Comparison of ENCODE assay signal across 8 cellular contexts in the genomic region with DNA sequence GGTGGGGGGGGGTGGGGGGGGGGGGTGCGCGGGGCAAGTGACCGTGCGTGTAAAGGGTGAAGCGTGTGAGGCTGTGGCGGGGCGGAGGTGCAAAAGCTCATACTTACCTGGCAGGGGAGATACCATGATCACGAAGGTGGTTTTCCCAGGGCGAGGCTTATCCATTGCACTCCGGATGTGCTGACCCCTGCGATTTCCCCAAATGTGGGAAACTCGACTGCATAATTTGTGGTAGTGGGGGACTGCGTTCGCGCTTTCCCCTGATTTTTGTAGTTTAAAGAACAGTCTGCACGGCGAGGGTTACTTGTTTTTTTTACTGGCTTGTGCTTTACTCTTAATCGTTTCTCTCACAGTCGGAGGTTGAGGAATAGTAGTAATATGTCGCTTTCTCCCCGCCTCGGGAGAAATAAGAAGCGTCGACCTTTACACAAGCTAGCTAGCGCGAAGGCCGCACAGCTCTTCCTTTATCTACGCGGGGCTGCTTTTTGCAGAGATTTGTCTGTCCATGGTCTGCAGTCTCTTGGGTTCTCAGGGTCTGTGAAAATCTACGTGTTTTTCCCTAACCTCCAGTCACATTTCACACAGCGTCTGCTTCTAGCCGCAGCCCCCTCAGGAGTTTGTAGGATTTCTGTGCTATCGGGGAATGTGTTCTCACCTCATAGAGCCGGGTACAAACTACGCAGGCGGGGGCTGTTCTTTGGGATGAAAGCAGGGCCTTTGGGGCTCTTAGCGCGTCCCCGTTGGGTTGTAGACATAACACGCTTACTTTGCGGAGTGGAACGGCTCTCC.
DNase-seq lines count a peak whose midpoint lies in the region; ATAC-seq and TF ChIP-seq lines count a peak whose summit lies in the region.
"Not testable (repeated sequence)": the region's sequence is repeated elsewhere in the genome, so short reads cannot be mapped to it uniquely, and the experiment has no call there.

No MANE protein-coding gene starts in this region.

- not testable (repeated sequence) for H3K36me3 ChIP-seq in endocrine pancreas (ENCODE audit: control insufficient read depth, insufficient read depth, low read length)

- peak; percentile 77 for DNase-seq in COR-L47 (lab: John Stamatoyannopoulos, UW)
- peak; percentile 99 for DNase-seq in HT1080 (ENCODE audit: low read depth)
- peak; percentile 98 for DNase-seq in NOMO-1 treated with DMSO at 0.1 percent for 48 hours (lab: John Stamatoyannopoulos, UW; ENCODE audit: unreplicated experiment)
- peak; percentile 43 to 65 (median 47) for DNase-seq in activated CD8-positive, alpha-beta memory T cell treated with anti-CD3 and anti-CD28 coated beads for 48 hours (ENCODE audit: low read depth in 2 of 3, low spot score in 2 of 3)
- peak; percentile 39 to 73 for DNase-seq in mesothelial cell of epicardium (ENCODE audit: low spot score in 2 of 2, unreplicated experiment in 2 of 2)
- peak; percentile 41 for DNase-seq in stimulated activated CD8-positive, alpha-beta memory T cell treated with anti-CD3 and anti-CD28 coated beads, Interleukin-15, amount 100 ng/mL, for 1 hour (ENCODE audit: low read depth)

- H3K4me3 Mint-ChIP-seq in mesothelial cell of epicardium, result peak overlapping the region; percentile 72

- not testable (repeated sequence) for H3K4me3 ChIP-seq in endocrine pancreas (ENCODE audit: control insufficient read depth, insufficient read depth, low read length)

- TF ChIP-seq CTCF in mesothelial cell of epicardium (IDR thresholded peaks at IDR 0.05; ENCODE audit: unreplicated experiment), result not testable (repeated sequence)

- not testable (repeated sequence) for H3K9me3 Mint-ChIP-seq in mesothelial cell of epicardium

- not testable (repeated sequence) for H3K4me1 ChIP-seq in endocrine pancreas (ENCODE audit: control insufficient read depth, insufficient read depth, low read length)

- peaks cover 17% of the 10 kb centered on the region for H3K4me1 Mint-ChIP-seq in mesothelial cell of epicardium

- peak; percentile 93 for ATAC-seq in GM21381 (IDR thresholded peaks at IDR 0.05; ENCODE audit: unreplicated experiment)

- peak overlapping the region; percentile 99 for H3K27ac Mint-ChIP-seq in mesothelial cell of epicardium

- not testable (repeated sequence) for H3K27me3 Mint-ChIP-seq in mesothelial cell of epicardium (ENCODE audit: low read depth)

- not testable (repeated sequence) for H3K9me3 ChIP-seq in endocrine pancreas (ENCODE audit: control insufficient read depth, low read length)

- not testable (repeated sequence) for H3K27me3 ChIP-seq in endocrine pancreas (ENCODE audit: control insufficient read depth, insufficient read depth, low read length)

- H3K9ac ChIP-seq in endocrine pancreas (ENCODE audit: control insufficient read depth, insufficient read depth, low read length), result peak overlapping the region; percentile 56

- not testable (repeated sequence) for H3K36me3 Mint-ChIP-seq in mesothelial cell of epicardium

Comparison
In these comparisons a context has a peak if more than half of its experiments do, and no peak if none do; other contexts are left out.
1. DNase-seq: peak in every context shown above with its lines; median percentile 99 in HT1080; 98 in NOMO-1 treated with DMSO at 0.1 percent for 48 hours; 77 in COR-L47; 56 in mesothelial cell of epicardium; 47 in activated CD8-positive, alpha-beta memory T cell treated with anti-CD3 and anti-CD28 coated beads for 48 hours; 41 in stimulated activated CD8-positive, alpha-beta memory T cell treated with anti-CD3 and anti-CD28 coated beads, Interleukin-15, amount 100 ng/mL, for 1 hour.